34 cellular contexts compared by ENCODE assay signal in the genomic region with DNA sequence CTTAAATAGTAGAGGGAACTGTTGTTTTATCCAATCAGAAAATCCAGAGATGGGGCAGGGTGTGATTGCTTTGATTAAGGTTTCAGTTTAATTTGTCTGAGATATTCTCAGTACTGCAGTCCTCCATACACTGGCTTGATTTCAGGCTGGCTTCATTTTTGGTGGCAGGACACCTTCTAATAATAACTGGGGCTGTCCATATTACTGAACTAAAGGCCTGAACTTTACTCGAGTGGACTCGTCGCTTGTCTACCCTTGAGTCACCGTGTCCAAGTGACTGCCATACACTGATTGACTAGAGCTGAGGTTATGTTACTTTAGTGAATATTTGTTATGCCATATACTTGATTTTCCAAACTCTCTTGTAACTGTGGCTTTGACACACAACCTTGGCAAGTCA.
DNase-seq lines count a peak whose midpoint lies in the region; ATAC-seq, FAIRE-seq and TF ChIP-seq lines count a peak whose summit lies in the region.
"Had no signal": no experiment of that assay in that cellular context is flagged by ENCODE, and none has a peak within 500 bp of the region (broad histone marks: within the 10 kb centered on the region; RNA-seq: fewer than 3 reads in every experiment).

No MANE protein-coding gene starts in this region.

- no TSS peak for BruUV-seq in endothelial cell of umbilical vein (replicated peaks; lab: Mats Ljungman, UMichigan)

- 67 to 91% (median 81%) methylated on average over 4 of the region's 4 CpGs for WGBS in heart left ventricle, 4 donors
- WGBS in right cardiac atrium = 70% methylated on average over 4 of the region's 4 CpGs

- H3K4me2 ChIP-seq in endothelial cell of umbilical vein (ENCODE audit: insufficient read depth, low read length) = no peak overlapping the region
- H3K4me2 ChIP-seq: A549; BLaER1; BLaER1 treated with 17β-estradiol and CSF1 and Interleukin-3, amounts not matched to agents 10 nM and 100 nM had no signal

- H4K20me1 ChIP-seq in endothelial cell of umbilical vein (replicated peaks; ENCODE audit: control insufficient read depth, extremely low read depth, insufficient read depth, low read length) = no peaks in the 10 kb centered on the region
- H4K20me1 ChIP-seq: BLaER1 had no signal

- no peak overlapping the region for H3K4me3 ChIP-seq in cardiac muscle cell
- H3K4me3 ChIP-seq in heart left ventricle = no peak overlapping the region
- no peak overlapping the region for H3K4me3 ChIP-seq in right cardiac atrium (ENCODE audit: low read length)
- H3K4me3 ChIP-seq in left ventricle myocardium inferior = no peak overlapping the region
- H3K4me3 ChIP-seq in endothelial cell of umbilical vein (replicated peaks in 1 of 3; ENCODE audit: insufficient read depth in 1 of 3, low read depth in 1 of 3, low read length in 3 of 3) = no peak overlapping the region
- H3K4me3 ChIP-seq: A549; BLaER1; BLaER1 treated with 17β-estradiol and CSF1 and Interleukin-3, amounts not matched to agents 10 nM and 100 nM had no signal

- no peaks in the 10 kb centered on the region for H3K4me1 ChIP-seq in cardiac muscle cell (ENCODE audit: low read depth)
- H3K4me1 ChIP-seq in heart left ventricle = no peaks in the 10 kb centered on the region
- no peaks in the 10 kb centered on the region for H3K4me1 ChIP-seq in right cardiac atrium (ENCODE audit: control insufficient read depth, insufficient read depth, low read length)
- no peaks in the 10 kb centered on the region for H3K4me1 ChIP-seq in left ventricle myocardium inferior
- H3K4me1 ChIP-seq in endothelial cell of umbilical vein (ENCODE audit: control insufficient read depth, extremely low read depth, insufficient read depth, low read length) = peaks cover 10% of the 10 kb centered on the region
- H3K4me1 ChIP-seq: A549, BE2C, Caco-2 had no signal

- H2AFZ ChIP-seq in endothelial cell of umbilical vein (ENCODE audit: low read depth, low read length) = no peak overlapping the region

- CTCF ChIA-PET in endothelial cell of umbilical vein (lab: Charles Lee) = no interaction called here

- TF ChIP-seq POLR2A in heart left ventricle (IDR thresholded peaks at IDR 0.05) = no peak
- no peak for TF ChIP-seq POLR2A in endothelial cell of umbilical vein (IDR thresholded peaks at IDR 0.05; ENCODE audit: low read depth, low read length)

- POLR2A ChIA-PET in endothelial cell of umbilical vein (lab: Charles Lee) = no interaction called here

- FAIRE-seq in endothelial cell of umbilical vein (lab: Jason Lieb, UNC) = peak; percentile 71
- FAIRE-seq: A549, D721Med had no signal

- H3K9me3 ChIP-seq in cardiac muscle cell (ENCODE audit: low read depth) (no peaks in the 10 kb centered on the region), heart left ventricle (no peaks in the 10 kb centered on the region), right cardiac atrium (ENCODE audit: control insufficient read depth, low read length) (no peaks in the 10 kb centered on the region), left ventricle myocardium inferior (replicated peaks) (no peaks in the 10 kb centered on the region), endothelial cell of umbilical vein (replicated peaks; ENCODE audit: control insufficient read depth, insufficient read depth, low read length) (no peaks in the 10 kb centered on the region)
- H3K9me3 ChIP-seq: A549, BE2C, BLaER1, Caco-2 had no signal

- H3K9ac ChIP-seq in endothelial cell of umbilical vein (replicated peaks; ENCODE audit: extremely low read depth, insufficient read depth, low read length) = no peak overlapping the region
- H3K9ac ChIP-seq: BLaER1; BLaER1 treated with 17β-estradiol and CSF1 and Interleukin-3, amounts not matched to agents 10 nM and 100 nM had no signal

- H3K27me3 ChIP-seq in cardiac muscle cell (no peaks in the 10 kb centered on the region), heart left ventricle (no peaks in the 10 kb centered on the region), right cardiac atrium (ENCODE audit: control insufficient read depth, insufficient read depth) (no peaks in the 10 kb centered on the region), left ventricle myocardium inferior (ENCODE audit: low read depth) (no peaks in the 10 kb centered on the region), endothelial cell of umbilical vein (ENCODE audit: control insufficient read depth in 2 of 2, insufficient read depth in 2 of 2, low read length in 2 of 2) (no peaks in the 10 kb centered on the region)
- H3K27me3 ChIP-seq: BE2C had no signal

- peak; percentile 28 to 88 (median 39) for ATAC-seq in heart left ventricle
- ATAC-seq in Right ventricle myocardium inferior = no peak
- ATAC-seq in right cardiac atrium = peak; percentile 47 to 59
- ATAC-seq: A549; CD8-positive, alpha-beta T cell had no signal

- H3K9me1 ChIP-seq in endothelial cell of umbilical vein (replicated peaks; ENCODE audit: control insufficient read depth, extremely low read depth, insufficient read depth, low read length) = no peaks in the 10 kb centered on the region

- no peaks in the 10 kb centered on the region for H3K79me2 ChIP-seq in endothelial cell of umbilical vein (ENCODE audit: control insufficient read depth, insufficient read depth, low read length)

- DNase-seq in cardiac muscle cell (ENCODE audit: low read depth in 1 of 2, low spot score in 1 of 2) (no peak), cardiac septum (ENCODE audit: low spot score) (no peak), heart left ventricle (no peak), Right ventricle myocardium inferior (ENCODE audit: missing footprints) (no peak), right cardiac atrium (no peak), left ventricle myocardium inferior (no peak), endothelial cell of umbilical vein (ENCODE audit: low read depth, low spot score) (no peak)
- DNase-seq in NK-92 treated with Interleukin-12 subunit alpha and Interleukin-12 subunit beta, amount 100 ng/mL, for 24 hours (lab: John Stamatoyannopoulos, UW) = no peak
- DNase-seq: 8988T; ACHN; AML-193; BE2C; C1 segment of cervical spinal cord; Caco-2; Calu3; CD4-positive, alpha-beta memory T cell; CD4-positive, alpha-beta T cell; CD4-positive, CD25-positive, alpha-beta regulatory T cell; CD8-positive, alpha-beta memory T cell; CD8-positive, alpha-beta T cell; COR-L47; DMS 273 treated with DMSO at 0.1 percent for 48 hours; DMS153; DMS53; DMS79; DMS79 treated with DMSO at 0.1 percent for 48 hours; DND-41; EL had no signal

- TF ChIP-seq CTCF in cardiac muscle cell (IDR thresholded peaks at IDR 0.05; ENCODE audit: low read depth, low read length) (no peak), heart left ventricle (IDR thresholded peaks at IDR 0.05) (no peak), left ventricle myocardium inferior (IDR thresholded peaks at IDR 0.05; ENCODE audit: borderline replicate concordance) (no peak), endothelial cell of umbilical vein (IDR thresholded peaks at IDR 0.05; ENCODE audit: extremely low read depth in 1 of 2, insufficient read depth in 1 of 2, low read depth in 1 of 2, low read length in 2 of 2) (no peak)

- dilution Hi-C loops in endothelial cell of umbilical vein (cut with MboI; ENCODE audit: extremely low pct_ligation_motif_present, low sequenced_read_pairs) = no loop called here

- H3K36me3 ChIP-seq in cardiac muscle cell (no peaks in the 10 kb centered on the region), heart left ventricle (no peaks in the 10 kb centered on the region), left ventricle myocardium inferior (no peaks in the 10 kb centered on the region), endothelial cell of umbilical vein (ENCODE audit: control insufficient read depth in 2 of 2, extremely low read depth in 1 of 2, insufficient read depth in 2 of 2, low read length in 2 of 2) (no peaks in the 10 kb centered on the region)
- H3K36me3 ChIP-seq: BE2C; BLaER1; BLaER1 treated with 17β-estradiol and CSF1 and Interleukin-3, amounts not matched to agents 10 nM and 100 nM had no signal

- peak overlapping the region; percentile 3 for H3K27ac ChIP-seq in cardiac muscle cell
- H3K27ac ChIP-seq in heart left ventricle = no peak overlapping the region
- no peak overlapping the region for H3K27ac ChIP-seq in right cardiac atrium (ENCODE audit: low read length)
- H3K27ac ChIP-seq in left ventricle myocardium inferior (replicated peaks) = no peak overlapping the region
- no peak overlapping the region for H3K27ac ChIP-seq in endothelial cell of umbilical vein (ENCODE audit: insufficient read depth, low read depth, low read length)
- H3K27ac ChIP-seq: 22Rv1; A549; BLaER1; BLaER1 treated with 17β-estradiol and CSF1 and Interleukin-3, amounts not matched to agents 10 nM and 100 nM; C4-2B had no signal

- intact Hi-C loops in cardiac septum (cut with DNase I) (no loop called here), heart left ventricle (cut with DNase I) (no loop called here), Right ventricle myocardium inferior (cut with DNase I) (no loop called here), right cardiac atrium (cut with DNase I) (no loop called here), left ventricle myocardium inferior (cut with micrococcal nuclease) (no loop called here), endothelial cell of umbilical vein (cut with micrococcal nuclease) (no loop called here)

TF ChIP-seq in endothelial cell of umbilical vein, 7 proteins besides CTCF, POLR2A, EP300 and RAD21:
- no peak for TF ChIP-seq EZH2 (IDR thresholded peaks at IDR 0.05; ENCODE audit: borderline replicate concordance, low read depth, low read length, severe bottlenecking)
- TF ChIP-seq MYC (IDR thresholded peaks at IDR 0.05; ENCODE audit: low read depth, low read length) = no peak
- no peak for TF ChIP-seq GATA2 (IDR thresholded peaks at IDR 0.05; ENCODE audit: insufficient read depth, insufficient read length, low read depth, low read length)
- TF ChIP-seq FOS (IDR thresholded peaks at IDR 0.05; ENCODE audit: borderline replicate concordance, insufficient read depth, low read length) = no peak
- TF ChIP-seq, protein P1, sequence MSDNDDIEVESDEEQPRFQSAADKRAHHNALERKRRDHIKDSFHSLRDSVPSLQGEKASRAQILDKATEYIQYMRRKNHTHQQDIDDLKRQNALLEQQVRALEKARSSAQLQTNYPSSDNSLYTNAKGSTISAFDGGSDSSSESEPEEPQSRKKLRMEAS (IDR thresholded peaks at IDR 0.05; ENCODE audit: insufficient read depth, insufficient read length) = no peak
- no peak for TF ChIP-seq POLR2AphosphoS5 (IDR thresholded peaks at IDR 0.05; ENCODE audit: insufficient read depth, low read depth, low read length)
- no peak for TF ChIP-seq JUN (IDR thresholded peaks at IDR 0.05; ENCODE audit: borderline replicate concordance, insufficient read depth, insufficient read length, low read depth)
